14 cellular contexts compared by ENCODE assay signal in the genomic region with DNA sequence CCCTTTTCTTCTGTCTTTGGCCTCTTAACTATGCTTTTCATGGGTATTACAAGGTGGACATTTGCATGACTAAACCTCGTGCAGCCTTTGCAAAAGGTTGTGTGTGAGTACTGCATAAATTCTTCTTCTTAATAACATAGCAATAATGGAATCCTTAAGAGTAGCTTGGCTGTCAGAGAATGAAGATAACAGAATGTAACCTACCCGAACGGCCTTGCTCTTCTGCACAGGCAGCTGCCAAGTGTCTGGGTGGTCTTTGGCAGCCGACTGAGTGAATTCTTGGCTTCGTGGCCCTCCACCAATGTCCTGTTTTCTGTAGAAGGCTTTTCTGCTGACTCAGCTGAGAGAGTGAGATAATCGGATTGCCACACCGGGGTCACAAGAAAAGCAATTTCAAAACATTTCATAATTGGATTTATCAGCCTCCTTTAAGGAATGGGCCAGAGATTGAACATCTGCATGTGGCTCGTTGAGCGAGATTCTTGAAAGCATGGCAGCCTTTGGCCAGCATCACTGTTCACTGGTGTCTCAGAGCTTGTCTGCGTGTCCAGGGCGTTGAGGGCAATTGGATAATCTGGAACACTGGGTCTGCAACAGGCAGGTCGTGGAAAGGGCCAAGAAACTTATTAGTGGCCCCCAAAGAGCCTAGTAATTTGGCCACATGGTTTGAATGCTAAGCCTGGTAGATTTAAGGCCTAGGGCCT. TPM values are rescaled to one million over a fixed set of nuclear protein-coding genes. Genes with fewer than 3 reads are reported as not detected.
DNase-seq lines count a peak whose midpoint lies in the region; ATAC-seq and TF ChIP-seq lines count a peak whose summit lies in the region.
"Had no signal": no experiment of that assay in that cellular context is flagged by ENCODE, and none has a peak within 500 bp of the region (broad histone marks: within the 10 kb centered on the region; RNA-seq: fewer than 3 reads in every experiment).

No MANE protein-coding gene starts in this region.

- H3K27ac ChIP-seq in left lung (peak overlapping the region in 1 of 2 donors; percentile 28), testis (no peak overlapping the region)

- 37 to 52% methylated on average over 12 of the region's 12 CpGs for WGBS in testis, 2 donors

- no peaks in the 10 kb centered on the region for H3K27me3 Mint-ChIP-seq in activated CD4-positive, alpha-beta T cell treated with anti-CD3 and anti-CD28 coated beads for 36 hours

- in situ Hi-C loops in astrocyte of the cerebellum (cut with HindIII; ENCODE audit: low sequenced_read_pairs): no loop called here

- no peak overlapping the region for H3K4me3 Mint-ChIP-seq in activated CD4-positive, alpha-beta T cell treated with anti-CD3 and anti-CD28 coated beads for 36 hours

- intact Hi-C loops in activated CD4-positive, alpha-beta T cell treated with anti-CD3 and anti-CD28 coated beads for 36 hours (cut with DNase I, micrococcal nuclease): no loop called here
- intact Hi-C loops in left lung (cut with DNase I) (no loop called here), testis (cut with DNase I; ENCODE audit: low total_unique reads) (no loop called here)

- H3K27ac Mint-ChIP-seq in activated CD4-positive, alpha-beta T cell treated with anti-CD3 and anti-CD28 coated beads for 36 hours: peak overlapping the region; percentile 51

- no peak for DNase-seq in activated CD4-positive, alpha-beta T cell treated with anti-CD3 and anti-CD28 coated beads for 36 hours
- no peak for DNase-seq in activated CD4-positive, alpha-beta T cell treated with anti-CD3 and anti-CD28 coated beads for 4 hours
- DNase-seq in astrocyte of the cerebellum (ENCODE audit: low read depth) (peak; percentile 9), left lung (no peak), testis (peak; percentile 70), activated gamma-delta T cell treated with Interleukin-2 at 50 U/mL for 16 hours (no peak), NCI-H526 (lab: John Stamatoyannopoulos, UW) (no peak)
- DNase-seq: central memory CD4-positive, alpha-beta T cell; EL; NCI-H1436; T-helper 9 cell had no signal

- POLR2A ChIA-PET in activated CD4-positive, alpha-beta T cell treated with anti-CD3 and anti-CD28 coated beads for 36 hours (lab: Charles Lee): interaction anchor here (0.5 to 1.4 kb wide), 4 partner anchors 10 to 109 kb away, joined by 3 to 4 read pairs (median 3); no protein-coding TSS in a partner anchor

- no peak for ATAC-seq in activated CD4-positive, alpha-beta T cell treated with anti-CD3 and anti-CD28 coated beads for 36 hours
- peak; percentile 9 for ATAC-seq in left lung
- no peak for ATAC-seq in HG03432 (IDR thresholded peaks at IDR 0.05; ENCODE audit: unreplicated experiment)
- ATAC-seq: heart left ventricle had no signal

- TF ChIP-seq CTCF in astrocyte of the cerebellum (IDR thresholded peaks at IDR 0.05; ENCODE audit: low read depth, low read length, missing control alignments) (no peak), left lung (IDR thresholded peaks at IDR 0.05) (no peak), testis (IDR thresholded peaks at IDR 0.05) (no peak)

- H3K27me3 ChIP-seq in left lung (no peaks in the 10 kb centered on the region), testis (no peaks in the 10 kb centered on the region)
- H3K27me3 ChIP-seq: heart left ventricle had no signal

- no peaks in the 10 kb centered on the region for H3K9me3 Mint-ChIP-seq in activated CD4-positive, alpha-beta T cell treated with anti-CD3 and anti-CD28 coated beads for 36 hours (ENCODE audit: low read depth)

- H3K36me3 Mint-ChIP-seq in activated CD4-positive, alpha-beta T cell treated with anti-CD3 and anti-CD28 coated beads for 36 hours (ENCODE audit: low read depth): peaks cover 81% of the 10 kb centered on the region

- peaks cover 17% of the 10 kb centered on the region for H3K4me1 Mint-ChIP-seq in activated CD4-positive, alpha-beta T cell treated with anti-CD3 and anti-CD28 coated beads for 36 hours

- H3K36me3 ChIP-seq in left lung: peaks cover 0 to 22% of the 10 kb centered on the region in 2 donors
- H3K36me3 ChIP-seq in testis (ENCODE audit: low read depth, missing control alignments): no peaks in the 10 kb centered on the region

- TF ChIP-seq POLR2A in testis (IDR thresholded peaks at IDR 0.05): no peak

- CTCF ChIA-PET in activated CD4-positive, alpha-beta T cell treated with anti-CD3 and anti-CD28 coated beads for 36 hours (lab: Charles Lee): interaction anchor here (0.7 to 1.9 kb wide), 6 partner anchors 13 to 118 kb away, joined by 3 to 5 read pairs (median 4); partner anchors contain the start of gene IRF8

- H3K9me3 ChIP-seq in left lung (no peaks in the 10 kb centered on the region), testis (no peaks in the 10 kb centered on the region)
- H3K9me3 ChIP-seq: heart left ventricle had no signal

- H3K4me3 ChIP-seq in astrocyte of the cerebellum (ENCODE audit: low read depth, low read length): no peak overlapping the region
- no peak overlapping the region for H3K4me3 ChIP-seq in left lung
- H3K4me3 ChIP-seq in testis: no peak overlapping the region
- H3K4me3 ChIP-seq: heart left ventricle, skin epidermis had no signal

- H3K4me1 ChIP-seq in left lung: peaks cover 3 to 97% of the 10 kb centered on the region in 2 donors
- peaks cover 17% of the 10 kb centered on the region for H3K4me1 ChIP-seq in testis

RNA-seq across cellular contexts. Expression of gene IRF8, which starts 13.5 kb away (rescaled TPM):
- 100 to 1,000 TPM; 227 to 250 TPM for total RNA-seq in activated CD4-positive, alpha-beta T cell treated with anti-CD3 and anti-CD28 coated beads for 36 hours
- 10 to 100 TPM; 24.4 to 33.6 TPM for total RNA-seq in left lung
- 10 to 100 TPM; 14.0 to 15.0 TPM for total RNA-seq in testis
- polyA plus RNA-seq in testis (ENCODE audit: insufficient read depth, low read depth, low replicate concordance): 7.2 TPM

Comparison
In these comparisons a context has a peak if more than half of its experiments do, and no peak if none do; other contexts are left out.
1. DNase-seq: peak in astrocyte of the cerebellum (single experiment) and testis (single experiment); none in activated CD4-positive, alpha-beta T cell treated with anti-CD3 and anti-CD28 coated beads for 36 hours (single experiment), activated CD4-positive, alpha-beta T cell treated with anti-CD3 and anti-CD28 coated beads for 4 hours (0 of 2), left lung (0 of 2), activated gamma-delta T cell treated with Interleukin-2 at 50 U/mL for 16 hours (single experiment) and NCI-H526 (0 of 2).
2. RNA of gene IRF8, which starts 13.5 kb away (total RNA-seq): 227 to 250 TPM in activated CD4-positive, alpha-beta T cell treated with anti-CD3 and anti-CD28 coated beads for 36 hours; 24.4 to 33.6 TPM in left lung and 14.0 to 15.0 TPM in testis; every median in the first group is over 4 times any median in the second.